8 cellular contexts compared by ENCODE assay signal in the genomic region with DNA sequence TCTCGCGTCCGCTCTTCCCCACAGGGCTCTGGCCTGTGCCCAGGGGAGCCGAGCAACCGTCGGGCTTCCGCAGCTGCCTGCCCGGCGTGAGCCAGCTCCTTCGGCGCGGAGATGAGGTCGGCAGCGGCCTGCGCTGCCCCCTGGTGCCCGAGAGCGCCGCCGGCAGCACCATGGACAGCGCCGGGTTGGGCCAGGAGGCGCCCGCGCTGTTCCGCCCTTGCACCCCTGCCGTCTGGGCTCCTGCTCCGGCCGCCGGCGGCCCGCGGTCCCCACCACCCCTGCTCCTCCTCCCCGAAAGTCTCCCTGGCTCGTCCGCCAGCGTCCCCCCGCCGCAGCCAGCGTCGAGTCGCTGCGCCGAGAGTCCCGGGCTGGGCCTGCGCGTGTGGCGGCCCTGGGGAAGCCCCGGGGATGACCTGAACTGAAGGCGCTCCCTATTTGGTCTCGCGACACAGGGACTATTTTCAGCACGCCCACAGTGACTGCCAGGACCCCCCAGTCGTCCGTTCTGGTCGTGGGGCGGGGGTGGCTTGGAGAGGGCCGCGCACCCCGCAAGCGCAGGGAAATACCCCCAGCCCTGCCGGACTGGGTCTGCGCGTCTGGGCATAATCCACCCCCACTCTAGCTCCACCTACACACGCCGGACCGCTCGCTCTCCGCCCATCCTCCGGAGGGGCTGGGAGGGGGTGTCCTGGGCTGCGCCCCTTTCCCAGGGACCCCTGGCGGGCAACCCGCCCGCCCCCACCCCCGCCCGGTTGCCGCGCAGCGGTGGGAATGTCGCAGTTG. TPM values are rescaled to one million over a fixed set of nuclear protein-coding genes. Genes with fewer than 3 reads are reported as not detected.
A peak's percentile ranks its signal among the peaks of the same experiment; 100 is the strongest.
DNase-seq lines count a peak whose midpoint lies in the region; ATAC-seq, FAIRE-seq and TF ChIP-seq lines count a peak whose summit lies in the region.

No MANE protein-coding gene starts in this region.

- no peaks in the 10 kb centered on the region for H3K36me3 ChIP-seq in neuronal stem cell (replicated peaks in 1 of 2; ENCODE audit: control insufficient read depth in 2 of 2, insufficient read depth in 2 of 2, low read length in 2 of 2)

- WGBS in neuronal stem cell (ENCODE audit: extremely low coverage in 2 of 2, insufficient read length in 2 of 2, insufficient replicate concordance in 1 of 2), 2 donors = no CpG with 5 or more reads among the region's 79 CpGs

- FAIRE-seq in HTR-8/SVneo (lab: Jason Lieb, UNC) = peak; percentile 86

- peak overlapping the region; percentile 82 for H2AFZ ChIP-seq in neuronal stem cell (ENCODE audit: low read length)

- no peaks in the 10 kb centered on the region for H3K79me1 ChIP-seq in neuronal stem cell (ENCODE audit: low read depth, low read length)

- peaks cover 15 to 62% (median 20%) of the 10 kb centered on the region in 3 experiments for H3K27me3 ChIP-seq in neuronal stem cell (ENCODE audit: control insufficient read depth in 3 of 3, insufficient read depth in 3 of 3, low read depth in 1 of 3, low read length in 3 of 3)

- intact Hi-C loops in Right ventricle myocardium inferior (cut with DNase I) = loop anchor here (1.0 kb wide), 1 partner anchor 193 kb away; no protein-coding TSS in a partner anchor
- intact Hi-C loops in cardiac septum (cut with DNase I) = loop anchor here (5.0 kb wide), 1 partner anchor 192 kb away; no protein-coding TSS in a partner anchor

- no peak overlapping the region for H4K8ac ChIP-seq in neuronal stem cell (ENCODE audit: low read depth, low read length)

- TF ChIP-seq CTCF in fibroblast of pulmonary artery (IDR thresholded peaks at IDR 0.05; ENCODE audit: low read length, missing control alignments) = peak; percentile 59

- H3K9me3 ChIP-seq in neuronal stem cell (replicated peaks in 1 of 2; ENCODE audit: control insufficient read depth in 2 of 2, insufficient read depth in 1 of 2, low read depth in 1 of 2, low read length in 2 of 2) = no peaks in the 10 kb centered on the region

- no peak overlapping the region for H2AK5ac ChIP-seq in neuronal stem cell (ENCODE audit: low read depth, low read length)

- DNase-seq in Right ventricle myocardium inferior (ENCODE audit: missing footprints) (peak; percentile 88), cardiac septum (ENCODE audit: low spot score) (no peak), HTR-8/SVneo (ENCODE audit: insufficient read length, low spot score) (peak; percentile 68), activated T-helper 1 cell treated with Interleukin-2 at 50 U/mL for 16 hours (ENCODE audit: low read depth) (peak; percentile 69), fibroblast of pulmonary artery (ENCODE audit: low read depth) (peak; percentile 81), neuronal stem cell (ENCODE audit: low spot score) (peak; percentile 89), superior temporal gyrus (ENCODE audit: extremely low spot score) (peak; percentile 59)

- H3K9ac ChIP-seq in neuronal stem cell (ENCODE audit: low read depth, low read length, poor library complexity) = no peak overlapping the region

- no peak overlapping the region for H2BK120ac ChIP-seq in neuronal stem cell (ENCODE audit: low read depth, low read length)

- no peak overlapping the region for H4K91ac ChIP-seq in neuronal stem cell (ENCODE audit: low read depth, low read length, poor library complexity)

- H3K4ac ChIP-seq in neuronal stem cell (ENCODE audit: low read length) = no peak overlapping the region

- no peak overlapping the region for H3K18ac ChIP-seq in neuronal stem cell (ENCODE audit: low read length)

- H3K14ac ChIP-seq in neuronal stem cell (ENCODE audit: low read length) = peak overlapping the region; percentile 21

- no peak overlapping the region for H2BK12ac ChIP-seq in neuronal stem cell (ENCODE audit: low read length)

- H3K4me2 ChIP-seq in neuronal stem cell (ENCODE audit: insufficient read depth, low read length, poor library complexity, severe bottlenecking) = peak overlapping the region; percentile 69

- H3K4me3 ChIP-seq in fibroblast of pulmonary artery (replicated peaks; ENCODE audit: low read depth, low read length) (no peak overlapping the region), neuronal stem cell (ENCODE audit: low read length in 2 of 2) (peak overlapping the region; percentile 42 to 66)

- H3K23ac ChIP-seq in neuronal stem cell (ENCODE audit: low read depth, low read length, poor library complexity) = peak overlapping the region; percentile 89

- H2BK15ac ChIP-seq in neuronal stem cell (ENCODE audit: low read length) = no peak overlapping the region

- H3K27ac ChIP-seq in neuronal stem cell (replicated peaks; ENCODE audit: low read length) = no peak overlapping the region

- no peak overlapping the region for H2BK5ac ChIP-seq in neuronal stem cell (ENCODE audit: low read length)

- peak; percentile 78 for ATAC-seq in Right ventricle myocardium inferior

- H3K4me1 ChIP-seq in neuronal stem cell (ENCODE audit: control insufficient read depth in 2 of 2, insufficient read depth in 1 of 2, low read depth in 1 of 2, low read length in 2 of 2) = peaks cover 35 to 42% of the 10 kb centered on the region in 2 donors

TF ChIP-seq in PFSK-1, 5 proteins besides CTCF, POLR2A, EP300 and RAD21:
- TF ChIP-seq, protein P1, sequence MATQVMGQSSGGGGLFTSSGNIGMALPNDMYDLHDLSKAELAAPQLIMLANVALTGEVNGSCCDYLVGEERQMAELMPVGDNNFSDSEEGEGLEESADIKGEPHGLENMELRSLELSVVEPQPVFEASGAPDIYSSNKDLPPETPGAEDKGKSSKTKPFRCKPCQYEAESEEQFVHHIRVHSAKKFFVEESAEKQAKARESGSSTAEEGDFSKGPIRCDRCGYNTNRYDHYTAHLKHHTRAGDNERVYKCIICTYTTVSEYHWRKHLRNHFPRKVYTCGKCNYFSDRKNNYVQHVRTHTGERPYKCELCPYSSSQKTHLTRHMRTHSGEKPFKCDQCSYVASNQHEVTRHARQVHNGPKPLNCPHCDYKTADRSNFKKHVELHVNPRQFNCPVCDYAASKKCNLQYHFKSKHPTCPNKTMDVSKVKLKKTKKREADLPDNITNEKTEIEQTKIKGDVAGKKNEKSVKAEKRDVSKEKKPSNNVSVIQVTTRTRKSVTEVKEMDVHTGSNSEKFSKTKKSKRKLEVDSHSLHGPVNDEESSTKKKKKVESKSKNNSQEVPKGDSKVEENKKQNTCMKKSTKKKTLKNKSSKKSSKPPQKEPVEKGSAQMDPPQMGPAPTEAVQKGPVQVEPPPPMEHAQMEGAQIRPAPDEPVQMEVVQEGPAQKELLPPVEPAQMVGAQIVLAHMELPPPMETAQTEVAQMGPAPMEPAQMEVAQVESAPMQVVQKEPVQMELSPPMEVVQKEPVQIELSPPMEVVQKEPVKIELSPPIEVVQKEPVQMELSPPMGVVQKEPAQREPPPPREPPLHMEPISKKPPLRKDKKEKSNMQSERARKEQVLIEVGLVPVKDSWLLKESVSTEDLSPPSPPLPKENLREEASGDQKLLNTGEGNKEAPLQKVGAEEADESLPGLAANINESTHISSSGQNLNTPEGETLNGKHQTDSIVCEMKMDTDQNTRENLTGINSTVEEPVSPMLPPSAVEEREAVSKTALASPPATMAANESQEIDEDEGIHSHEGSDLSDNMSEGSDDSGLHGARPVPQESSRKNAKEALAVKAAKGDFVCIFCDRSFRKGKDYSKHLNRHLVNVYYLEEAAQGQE (IDR thresholded peaks at IDR 0.05; ENCODE audit: insufficient read depth in 1 of 2, low read depth in 2 of 2, low read length in 2 of 2) = peak; percentile 97 to 99
- TF ChIP-seq SIN3A (IDR thresholded peaks at IDR 0.05; ENCODE audit: borderline replicate concordance, insufficient read depth, low read length) (peak; percentile 99; the same call in 1 of the 2 replicates), FOXP2 (optimal IDR thresholded peaks at IDR 0.05; ENCODE audit: borderline replicate concordance, extremely low read depth, extremely low read length, insufficient read depth) (peak; percentile 23), TAF1 (IDR thresholded peaks at IDR 0.05; ENCODE audit: borderline replicate concordance, insufficient read depth, low read length) (no peak), POLR2AphosphoS5 (IDR thresholded peaks at IDR 0.05; ENCODE audit: low read depth, low read length) (no peak)

RNA-seq across cellular contexts. Expression of gene HES3, which starts 1.3 kb away (rescaled TPM):
- not detected for total RNA-seq in Right ventricle myocardium inferior
- not detected for total RNA-seq in cardiac septum
- polyA plus RNA-seq in PFSK-1 (2012; ENCODE audit: insufficient read length, low read depth) = not detected
- 0.08 TPM for polyA plus RNA-seq in neuronal stem cell (2013, experiment 1 of 2)
- polyA plus RNA-seq in neuronal stem cell (2013, experiment 2 of 2) = 0.15 TPM

RNA-seq across cellular contexts. Expression of gene ICMT, which starts 9.5 kb away (rescaled TPM):
- total RNA-seq in Right ventricle myocardium inferior (58.8 TPM), cardiac septum (71.2 TPM)
- 41.7 TPM for polyA plus RNA-seq in PFSK-1 (2012; ENCODE audit: insufficient read length, low read depth)
- polyA plus RNA-seq in neuronal stem cell (2013, experiment 1 of 2) = 38.1 TPM
- polyA plus RNA-seq in neuronal stem cell (2013, experiment 2 of 2) = 38.5 TPM

RNA-seq across cellular contexts. Expression of gene GPR153, which starts 15.6 kb away (rescaled TPM):
- 10.6 TPM for total RNA-seq in Right ventricle myocardium inferior
- total RNA-seq in cardiac septum = 7.0 TPM
- polyA plus RNA-seq in PFSK-1 (2012; ENCODE audit: insufficient read length, low read depth) = 41.6 TPM
- polyA plus RNA-seq in neuronal stem cell (2013, experiment 1 of 2) = 21.7 TPM
- 21.5 TPM for polyA plus RNA-seq in neuronal stem cell (2013, experiment 2 of 2)

RNA-seq across cellular contexts. Expression of gene RNF207, which starts 39.4 kb away (rescaled TPM):
- 54.6 TPM for total RNA-seq in Right ventricle myocardium inferior
- 91.0 TPM for total RNA-seq in cardiac septum
- polyA plus RNA-seq in PFSK-1 (2012; ENCODE audit: insufficient read length, low read depth) = 29.4 TPM
- 0.68 TPM for polyA plus RNA-seq in neuronal stem cell (2013, experiment 1 of 2)
- 0.66 TPM for polyA plus RNA-seq in neuronal stem cell (2013, experiment 2 of 2)

RNA-seq across cellular contexts. Expression of gene RPL22, which starts 45.9 kb away (rescaled TPM):
- 264 TPM for total RNA-seq in Right ventricle myocardium inferior
- total RNA-seq in cardiac septum = 205 TPM
- 273 TPM for polyA plus RNA-seq in PFSK-1 (2012; ENCODE audit: insufficient read length, low read depth)
- polyA plus RNA-seq in neuronal stem cell (2013, experiment 1 of 2) = 1,500 TPM
- polyA plus RNA-seq in neuronal stem cell (2013, experiment 2 of 2) = 1,497 TPM
